In the genomic region with DNA sequence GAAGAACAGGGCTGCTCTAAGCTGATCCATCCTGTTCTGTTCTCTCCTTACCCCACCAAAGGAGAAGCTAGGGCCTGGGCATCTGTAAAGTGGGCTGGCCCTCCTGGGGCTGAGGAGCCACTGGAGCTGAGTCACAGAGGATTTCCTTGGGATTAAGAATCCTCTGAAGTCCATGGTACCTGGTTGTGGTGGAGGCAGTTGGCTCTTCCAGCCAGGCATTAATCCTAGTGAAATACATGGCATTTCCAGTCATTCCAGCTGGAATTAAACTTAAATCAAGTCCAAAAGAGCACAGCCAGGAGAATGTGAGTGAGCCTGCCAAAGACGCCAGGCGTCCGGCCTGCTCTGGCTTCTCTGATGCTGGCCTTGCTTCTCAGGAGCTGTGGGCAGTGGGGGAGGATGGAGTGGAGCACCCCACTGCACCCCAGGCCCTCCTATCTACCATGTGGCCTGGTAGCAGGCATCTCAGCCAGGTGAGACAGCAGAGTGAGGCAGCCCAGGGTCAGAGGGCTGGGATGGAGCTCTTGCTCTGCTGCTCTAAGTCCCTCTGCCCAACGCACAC, we compare ENCODE assay signal across 20 cellular contexts.
"Had no signal": no experiment of that assay in that cellular context is flagged by ENCODE, and none has a peak within 500 bp of the region (broad histone marks: within the 10 kb centered on the region; RNA-seq: fewer than 3 reads in every experiment).

No MANE protein-coding gene starts in this region.

- H3K4me2 ChIP-seq: neural progenitor cell had no signal

- H3K27ac Mint-ChIP-seq: activated naive CD8-positive, alpha-beta T cell treated with anti-CD3 and anti-CD28 coated beads, Interleukin-2, amount 10 ng/mL, durations not matched to agents 7 days and 5 days; activated T-helper 1 cell treated with anti-CD3 and anti-CD28 coated beads, Interleukin-12 subunit alpha, Interleukin-12 subunit beta, Interleukin-2, Interleukin-4 antibody, amounts not matched to agents 30 ng/mL and 10 ng/mL and 1 ng/mL, durations not matched to agents 14 hours and 24 hours and 36 hours; neural progenitor cell; stimulated activated naive B cell treated with anti-CD40 and anti-IgM and Interleukin-4, amounts not matched to agents 10 μg/mL and 1 μg/mL and 100 μg/mL, for 72 hours had no signal

- H3K27me3 Mint-ChIP-seq: stimulated activated naive B cell treated with anti-CD40 and anti-IgM and Interleukin-4, amounts not matched to agents 10 μg/mL and 1 μg/mL and 100 μg/mL, for 72 hours had no signal

- H3K4me3 ChIP-seq: breast epithelium, coronary artery, gastrocnemius medialis, heart left ventricle, left ventricle myocardium inferior, neural progenitor cell, ovary, psoas muscle, right lobe of liver, tibial nerve, uterus had no signal

- H3K27me3 ChIP-seq: breast epithelium, gastrocnemius medialis, heart left ventricle, neural progenitor cell, ovary, right lobe of liver, tibial nerve, uterus had no signal

- H3K36me3 ChIP-seq: breast epithelium, gastrocnemius medialis, heart left ventricle, left ventricle myocardium inferior, neural progenitor cell, ovary, right lobe of liver, tibial nerve, uterus had no signal

- H3K9ac ChIP-seq: neural progenitor cell had no signal

- H3K36me3 Mint-ChIP-seq: activated naive CD8-positive, alpha-beta T cell treated with anti-CD3 and anti-CD28 coated beads, Interleukin-2, amount 10 ng/mL, durations not matched to agents 7 days and 5 days; neural progenitor cell; stimulated activated naive B cell treated with anti-CD40 and anti-IgM and Interleukin-4, amounts not matched to agents 10 μg/mL and 1 μg/mL and 100 μg/mL, for 72 hours had no signal

- H3K4me1 Mint-ChIP-seq: activated naive CD8-positive, alpha-beta T cell treated with anti-CD3 and anti-CD28 coated beads, Interleukin-2, amount 10 ng/mL, durations not matched to agents 7 days and 5 days; neural progenitor cell had no signal

- H3K9me3 ChIP-seq: breast epithelium, gastrocnemius medialis, heart left ventricle, left ventricle myocardium inferior, ovary, psoas muscle, right lobe of liver, tibial nerve, uterus had no signal

- DNase-seq: activated CD4-positive, alpha-beta T cell treated with anti-CD3 and anti-CD28 coated beads for 1 hour; activated CD4-positive, alpha-beta T cell treated with anti-CD3 and anti-CD28 coated beads, Interleukin-2, amount 50 U/mL, for 4 hours; activated naive CD4-positive, alpha-beta T cell; activated naive CD8-positive, alpha-beta T cell treated with anti-CD3 and anti-CD28 coated beads, Interleukin-2, amount 10 ng/mL, durations not matched to agents 7 days and 5 days; erythroblast; gastrocnemius medialis; heart left ventricle; left ventricle myocardium inferior; mammary epithelial cell; ovary; psoas muscle; right lobe of liver; stimulated activated naive B cell treated with anti-CD40 and anti-IgM and Interleukin-4, amounts not matched to agents 10 μg/mL and 1 μg/mL and 100 μg/mL, for 72 hours; T1000; uterus had no signal

- H3K27ac ChIP-seq: breast epithelium, coronary artery, gastrocnemius medialis, heart left ventricle, left ventricle myocardium inferior, neural progenitor cell, ovary, psoas muscle, right lobe of liver, tibial nerve, uterus had no signal

- H3K4me1 ChIP-seq: breast epithelium, left ventricle myocardium inferior, neural progenitor cell, psoas muscle, right lobe of liver, tibial nerve, uterus had no signal

- H2AFZ ChIP-seq: neural progenitor cell had no signal

- H3K9me3 Mint-ChIP-seq: activated naive CD8-positive, alpha-beta T cell treated with anti-CD3 and anti-CD28 coated beads, Interleukin-2, amount 10 ng/mL, durations not matched to agents 7 days and 5 days; activated T-helper 1 cell treated with anti-CD3 and anti-CD28 coated beads, Interleukin-12 subunit alpha, Interleukin-12 subunit beta, Interleukin-2, Interleukin-4 antibody, amounts not matched to agents 30 ng/mL and 10 ng/mL and 1 ng/mL, durations not matched to agents 14 hours and 24 hours and 36 hours; neural progenitor cell had no signal

- H3K4me3 Mint-ChIP-seq: activated naive CD8-positive, alpha-beta T cell treated with anti-CD3 and anti-CD28 coated beads, Interleukin-2, amount 10 ng/mL, durations not matched to agents 7 days and 5 days; activated T-helper 1 cell treated with anti-CD3 and anti-CD28 coated beads, Interleukin-12 subunit alpha, Interleukin-12 subunit beta, Interleukin-2, Interleukin-4 antibody, amounts not matched to agents 30 ng/mL and 10 ng/mL and 1 ng/mL, durations not matched to agents 14 hours and 24 hours and 36 hours; neural progenitor cell; stimulated activated naive B cell treated with anti-CD40 and anti-IgM and Interleukin-4, amounts not matched to agents 10 μg/mL and 1 μg/mL and 100 μg/mL, for 72 hours had no signal
